In genomic region chr10:22874189-22874854, GRCh38 we compare ENCODE assay signal across 19 cellular contexts. TPM values are rescaled to one million over a fixed set of nuclear protein-coding genes. Genes with fewer than 3 reads are reported as not detected.
DNase-seq lines count a peak whose midpoint lies in the region; ATAC-seq, FAIRE-seq and TF ChIP-seq lines count a peak whose summit lies in the region.
"Had no signal": no experiment of that assay in that cellular context is flagged by ENCODE, and none has a peak within 500 bp of the region (broad histone marks: within the 10 kb centered on the region; RNA-seq: fewer than 3 reads in every experiment).

No MANE protein-coding gene starts in this region.

- WGBS in thyroid gland, 2 donors: 58 to 67% methylated on average over 7 of the region's 7 CpGs
- WGBS in small intestine, 3 donors: 85 to 93% (median 89%) methylated on average over 7 of the region's 7 CpGs

- H3K36me3 ChIP-seq in right atrium auricular region: no peaks in the 10 kb centered on the region
- no peaks in the 10 kb centered on the region for H3K36me3 ChIP-seq in thyroid gland
- H3K36me3 ChIP-seq in small intestine (ENCODE audit: control insufficient read depth in 2 of 2, insufficient read depth in 2 of 2, low read length in 2 of 2): no peaks in the 10 kb centered on the region
- H3K36me3 ChIP-seq: lower lobe of right lung had no signal

- H3K27ac ChIP-seq in right atrium auricular region: no peak overlapping the region
- no peak overlapping the region for H3K27ac ChIP-seq in thyroid gland
- H3K27ac ChIP-seq in small intestine (ENCODE audit: low read depth in 1 of 2, low read length in 1 of 2): no peak overlapping the region
- H3K27ac ChIP-seq: A549, lower lobe of right lung had no signal

- no peak for TF ChIP-seq CTCF in right atrium auricular region (IDR thresholded peaks at IDR 0.05)
- TF ChIP-seq CTCF in thyroid gland (IDR thresholded peaks at IDR 0.05): no peak

- H3K4me3 ChIP-seq in right atrium auricular region: no peak overlapping the region
- H3K4me3 ChIP-seq in thyroid gland (replicated peaks in 1 of 3): no peak overlapping the region
- no peak overlapping the region for H3K4me3 ChIP-seq in small intestine (ENCODE audit: low read depth in 1 of 2, low read length in 2 of 2)
- H3K4me3 ChIP-seq: A549, lower lobe of right lung had no signal

- H3K27me3 ChIP-seq in right atrium auricular region (no peaks in the 10 kb centered on the region), thyroid gland (no peaks in the 10 kb centered on the region), small intestine (ENCODE audit: control insufficient read depth in 2 of 2, insufficient read depth in 2 of 2, low read length in 2 of 2) (no peaks in the 10 kb centered on the region)

- intact Hi-C loops in Right ventricle myocardium superior (cut with DNase I): no loop called here
- intact Hi-C loops in thyroid gland (cut with DNase I): no loop called here

- FAIRE-seq in small intestine (lab: Jason Lieb, UNC): no peak
- no peak for FAIRE-seq in RCC 7860 (lab: Jason Lieb, UNC)
- FAIRE-seq: A549 had no signal

- DNase-seq in Right ventricle myocardium superior (no peak), right atrium auricular region (ENCODE audit: low spot score) (no peak), SHP77 (lab: John Stamatoyannopoulos, UW) (peak; percentile 61 to 74), hippocampal formation (lab: John Stamatoyannopoulos, UW) (peak; percentile 25 to 78), thyroid gland (peak; percentile 76 to 79), small intestine (no peak), RCC 7860 (ENCODE audit: low spot score) (no peak)
- no peak for DNase-seq in activated CD8-positive, alpha-beta memory T cell treated with anti-CD3 and anti-CD28 coated beads, Interleukin-2, amount 50 U/mL, for 48 hours
- DNase-seq: activated CD8-positive, alpha-beta T cell treated with anti-CD3 and anti-CD28 coated beads, Interleukin-2, amount 10 ng/mL, durations not matched to agents 7 days and 5 days; activated naive CD8-positive, alpha-beta T cell treated with anti-CD3 and anti-CD28 coated beads, Interleukin-2, amount 50 U/mL, for 24 hours; effector memory CD8-positive, alpha-beta T cell; lower lobe of right lung; naive thymus-derived CD4-positive, alpha-beta T cell; NK-92 treated with Interleukin-12 subunit alpha and Interleukin-12 subunit beta, amount 100 ng/mL, for 24 hours; stimulated activated naive CD4-positive, alpha-beta T cell treated with Interleukin-2 at 50 U/mL for 16 hours had no signal

- no peak for TF ChIP-seq POLR2A in thyroid gland (IDR thresholded peaks at IDR 0.05)

- H3K9me3 ChIP-seq in right atrium auricular region (no peaks in the 10 kb centered on the region), thyroid gland (no peaks in the 10 kb centered on the region), small intestine (ENCODE audit: control insufficient read depth, low read depth) (no peaks in the 10 kb centered on the region)
- H3K9me3 ChIP-seq: A549, lower lobe of right lung had no signal

- peak; percentile 29 for ATAC-seq in Right ventricle myocardium superior (ENCODE audit: poor library complexity)
- ATAC-seq: A549; activated CD8-positive, alpha-beta T cell treated with anti-CD3 and anti-CD28 coated beads, Interleukin-2, amount 10 ng/mL, durations not matched to agents 7 days and 5 days; activated naive CD8-positive, alpha-beta T cell treated with anti-CD3 and anti-CD28 coated beads, Interleukin-2, amount 50 U/mL, for 24 hours; effector memory CD8-positive, alpha-beta T cell; naive thymus-derived CD4-positive, alpha-beta T cell had no signal

- H3K4me1 ChIP-seq in right atrium auricular region (no peaks in the 10 kb centered on the region), thyroid gland (no peaks in the 10 kb centered on the region), small intestine (ENCODE audit: control insufficient read depth in 2 of 2, insufficient read depth in 1 of 2, low read depth in 1 of 2, low read length in 1 of 2) (no peaks in the 10 kb centered on the region)
- H3K4me1 ChIP-seq: A549, lower lobe of right lung had no signal

RNA-seq across cellular contexts. Expression of gene ARMC3, which starts 53.5 kb away (rescaled TPM):
- total RNA-seq in Right ventricle myocardium superior: not detected
- not detected for total RNA-seq in right atrium auricular region
- under 1 TPM; 0.13 to 0.73 (median 0.51) TPM for total RNA-seq in thyroid gland
- polyA plus RNA-seq in small intestine: not detected
- total RNA-seq: activated CD8-positive, alpha-beta T cell treated with anti-CD3 and anti-CD28 coated beads, Interleukin-2, amount 10 ng/mL, durations not matched to agents 7 days and 5 days; LHCN-M2; naive thymus-derived CD4-positive, alpha-beta T cell had no signal
- polyA plus RNA-seq: CD14-positive monocyte; naive thymus-derived CD4-positive, alpha-beta T cell; urinary bladder had no signal

Comparison
In these comparisons a context has a peak if more than half of its experiments do, and no peak if none do; other contexts are left out.
1. DNase-seq: peak in SHP77 (2 of 2), hippocampal formation (2 of 2) and thyroid gland (2 of 2); none in Right ventricle myocardium superior (single experiment), right atrium auricular region (single experiment), small intestine (single experiment), RCC 7860 (single experiment) and activated CD8-positive, alpha-beta memory T cell treated with anti-CD3 and anti-CD28 coated beads, Interleukin-2, amount 50 U/mL, for 48 hours (single experiment).